Comparison of ENCODE assay signal across 9 cellular contexts in the genomic region with DNA sequence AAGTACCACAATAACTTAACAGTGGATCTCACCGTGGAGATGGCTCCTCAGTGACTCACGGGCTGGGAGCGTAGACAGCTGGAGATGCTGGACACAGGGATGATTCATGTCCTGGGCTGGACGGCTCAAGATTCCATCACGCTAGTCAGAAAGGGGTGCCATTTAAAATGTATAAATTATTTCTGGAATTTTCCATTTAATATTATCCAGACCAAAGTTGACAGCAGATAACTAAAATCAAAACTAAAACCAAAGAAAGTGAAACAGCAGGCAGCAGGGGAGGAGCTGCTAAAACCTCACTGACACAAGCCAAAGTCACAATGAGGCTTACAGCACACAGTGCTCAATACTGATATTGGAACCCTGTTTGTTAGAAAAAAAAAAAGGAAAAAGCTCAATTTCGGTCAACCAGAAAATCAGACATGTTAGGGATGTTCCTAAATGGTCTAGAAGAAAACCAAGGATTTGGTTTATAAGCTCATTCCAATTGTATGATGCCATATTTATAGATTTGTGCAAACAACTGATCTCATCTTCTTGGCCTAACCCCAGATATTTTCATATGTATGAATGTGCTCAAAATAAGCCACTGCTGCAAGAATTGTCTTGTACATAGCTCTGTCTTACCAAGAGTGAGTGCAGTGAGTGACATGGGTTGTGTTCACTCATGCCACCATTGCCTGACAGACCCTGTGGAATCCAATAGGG.
DNase-seq lines count a peak whose midpoint lies in the region; ATAC-seq and TF ChIP-seq lines count a peak whose summit lies in the region.
"Had no signal": no experiment of that assay in that cellular context is flagged by ENCODE, and none has a peak within 500 bp of the region (broad histone marks: within the 10 kb centered on the region; RNA-seq: fewer than 3 reads in every experiment).

No MANE protein-coding gene starts in this region.

- intact Hi-C loops in adrenal gland (cut with DNase I): no loop called here
- intact Hi-C loops in left lung (cut with DNase I): no loop called here
- intact Hi-C loops in uterus (cut with DNase I; ENCODE audit: low total_unique reads): no loop called here

- H3K9me3 ChIP-seq in adrenal gland (replicated peaks in 1 of 3): no peaks in the 10 kb centered on the region
- H3K9me3 ChIP-seq in left lung: no peaks in the 10 kb centered on the region
- H3K9me3 ChIP-seq in uterus: no peaks in the 10 kb centered on the region

- 19 to 38% (median 27%) methylated on average over 6 of the region's 6 CpGs for WGBS in adrenal gland, 4 donors

- in situ Hi-C loops in Caki2 (cut with HindIII; ENCODE audit: low pct_unique_long_range_greater_than_20kb, low sequenced_read_pairs): no loop called here

- ATAC-seq in GM19455 (IDR thresholded peaks at IDR 0.05; ENCODE audit: unreplicated experiment) (peak; percentile 76), HG03442 (IDR thresholded peaks at IDR 0.05; ENCODE audit: unreplicated experiment) (peak; percentile 61), left lung (peak; percentile 74)

- H3K4me1 ChIP-seq in adrenal gland (replicated peaks in 1 of 2): peaks cover 0 to 6% of the 10 kb centered on the region in 2 donors
- H3K4me1 ChIP-seq in left lung: peaks cover 0 to 3% of the 10 kb centered on the region in 2 donors
- no peaks in the 10 kb centered on the region for H3K4me1 ChIP-seq in uterus

- TF ChIP-seq POLR2A in adrenal gland (IDR thresholded peaks at IDR 0.05) (no peak), uterus (IDR thresholded peaks at IDR 0.05) (no peak)

- TF ChIP-seq CTCF in adrenal gland (IDR thresholded peaks at IDR 0.05) (no peak), left lung (IDR thresholded peaks at IDR 0.05) (no peak), uterus (IDR thresholded peaks at IDR 0.05) (no peak)

- DNase-seq in Caki2 (ENCODE audit: low read depth) (peak; percentile 74), adrenal gland (peak; percentile 20 to 70 (median 57)), left lung (peak in 1 of 2 donors; percentile 51), uterus (peak; percentile 54 to 56), NCI-H510A (lab: John Stamatoyannopoulos, UW) (no peak), GF-D8 (lab: John Stamatoyannopoulos, UW) (no peak)

- H3K27me3 ChIP-seq in adrenal gland (no peaks in the 10 kb centered on the region), left lung (no peaks in the 10 kb centered on the region), uterus (no peaks in the 10 kb centered on the region)

- H3K27ac ChIP-seq in adrenal gland: no peak overlapping the region
- H3K27ac ChIP-seq in left lung: peak overlapping the region in 1 of 2 donors; percentile 49
- no peak overlapping the region for H3K27ac ChIP-seq in uterus
- H3K27ac ChIP-seq: KMS-11 had no signal

- H3K36me3 ChIP-seq in adrenal gland (replicated peaks in 1 of 2) (no peaks in the 10 kb centered on the region), left lung (no peaks in the 10 kb centered on the region), uterus (no peaks in the 10 kb centered on the region)

- peak overlapping the region in 1 of 4 donors; percentile 9 for H3K4me3 ChIP-seq in adrenal gland
- no peak overlapping the region for H3K4me3 ChIP-seq in left lung
- H3K4me3 ChIP-seq in uterus: peak overlapping the region in 1 of 2 donors; percentile 14

Comparison
In these comparisons a context has a peak if more than half of its experiments do, and no peak if none do; other contexts are left out.
1. DNase-seq: peak in Caki2 (single experiment), adrenal gland (7 of 7) and uterus (2 of 2); none in NCI-H510A (single experiment) and GF-D8 (single experiment).
2. Peak in every context shown above with its lines, with median percentiles within 50 percentile points of each other: ATAC-seq.